In genomic region chr14:24300326-24300980, GRCh38 we compare ENCODE assay signal across 9 cellular contexts.
DNase-seq lines count a peak whose midpoint lies in the region; ATAC-seq and TF ChIP-seq lines count a peak whose summit lies in the region.
"Had no signal": no experiment of that assay in that cellular context is flagged by ENCODE, and none has a peak within 500 bp of the region (broad histone marks: within the 10 kb centered on the region; RNA-seq: fewer than 3 reads in every experiment).

No MANE protein-coding gene starts in this region.

- no peak for ATAC-seq in effector memory CD8-positive, alpha-beta T cell (replicated peaks)
- ATAC-seq in GM18519 (IDR thresholded peaks at IDR 0.05; ENCODE audit: low FRiP score, unreplicated experiment) = no peak

- no peak for DNase-seq in MM.1S
- DNase-seq in effector memory CD8-positive, alpha-beta T cell = no peak
- DNase-seq in DMS79 treated with DMSO at 0.1 percent for 48 hours (lab: John Stamatoyannopoulos, UW) = no peak
- DNase-seq in GDM1 (lab: John Stamatoyannopoulos, UW) = no peak
- DNase-seq in COR-L47 (lab: John Stamatoyannopoulos, UW) = no peak
- DNase-seq: SIG-M5 had no signal

- H3F3A ChIP-seq in MM.1S (ENCODE audit: insufficient read depth, low read length) = no peaks in the 10 kb centered on the region

- H3K79me2 ChIP-seq in MM.1S (ENCODE audit: low read length) = peaks cover 22% of the 10 kb centered on the region

- peak overlapping the region; percentile 99 for H3K4me2 ChIP-seq in BLaER1
- H3K4me2 ChIP-seq in MM.1S (ENCODE audit: low read depth, low read length) = peak overlapping the region; percentile 74

- H3K4me1 ChIP-seq in BLaER1 = peaks cover 53% of the 10 kb centered on the region
- H3K4me1 ChIP-seq in MM.1S (ENCODE audit: low read length) = 0 out of 2 replicates have a peak, but pooled peaks cover 5% of the 10 kb centered on the region

- no peak overlapping the region for H2AFZ ChIP-seq in MM.1S (ENCODE audit: low read length)

- no peaks in the 10 kb centered on the region for H3K9me2 ChIP-seq in MM.1S (replicated peaks; ENCODE audit: insufficient read depth, low read length)

- H3K4me3 ChIP-seq in BLaER1 (peak overlapping the region; percentile 87), MM.1S (ENCODE audit: low read length) (peak overlapping the region; percentile 82)

- no peaks in the 10 kb centered on the region for H3K9me3 Mint-ChIP-seq in effector memory CD8-positive, alpha-beta T cell
- no peaks in the 10 kb centered on the region for H3K9me3 Mint-ChIP-seq in nephron

- peak overlapping the region; percentile 89 to 91 for H3K4me3 Mint-ChIP-seq in effector memory CD8-positive, alpha-beta T cell
- H3K4me3 Mint-ChIP-seq in nephron = peak overlapping the region; percentile 95 to 98 (median 95)

- H3K27ac ChIP-seq in BLaER1 (peak overlapping the region; percentile 76), MM.1S (ENCODE audit: low read length) (0 out of 2 replicates have a peak overlapping the region, but pooled peaks have one; percentile 34)

- H4K20me1 ChIP-seq in BLaER1 = peaks cover 25% of the 10 kb centered on the region
- no peaks in the 10 kb centered on the region for H4K20me1 ChIP-seq in MM.1S (ENCODE audit: insufficient read depth, low read length)

- H3K27me3 ChIP-seq in BLaER1 (no peaks in the 10 kb centered on the region), MM.1S (replicated peaks; ENCODE audit: insufficient read depth, low read length) (no peaks in the 10 kb centered on the region)

- H3K9ac ChIP-seq in BLaER1 = peak overlapping the region; percentile 88
- H3K9ac ChIP-seq in MM.1S (ENCODE audit: low read length) = peak overlapping the region; percentile 75

- H3K36me3 ChIP-seq in BLaER1 = peaks cover 56% of the 10 kb centered on the region
- no peaks in the 10 kb centered on the region for H3K36me3 ChIP-seq in MM.1S (replicated peaks; ENCODE audit: insufficient read depth, low read length)

- H3K9me3 ChIP-seq in BLaER1 (no peaks in the 10 kb centered on the region), MM.1S (replicated peaks; ENCODE audit: insufficient read depth, low read length) (no peaks in the 10 kb centered on the region)

- H3K4me1 Mint-ChIP-seq in effector memory CD8-positive, alpha-beta T cell (ENCODE audit: low read depth in 2 of 2) = peaks cover 33 to 51% of the 10 kb centered on the region in 2 donors
- H3K4me1 Mint-ChIP-seq in nephron = peaks cover 24% of the 10 kb centered on the region

- no peaks in the 10 kb centered on the region for H3K27me3 Mint-ChIP-seq in effector memory CD8-positive, alpha-beta T cell
- no peaks in the 10 kb centered on the region for H3K27me3 Mint-ChIP-seq in nephron (ENCODE audit: low read depth)

- peaks cover 54% of the 10 kb centered on the region for H3K36me3 Mint-ChIP-seq in effector memory CD8-positive, alpha-beta T cell (ENCODE audit: insufficient read depth)
- peaks cover 41% of the 10 kb centered on the region for H3K36me3 Mint-ChIP-seq in nephron (ENCODE audit: low read depth)

- H3K27ac Mint-ChIP-seq in effector memory CD8-positive, alpha-beta T cell = peak overlapping the region; percentile 91 to 96
- H3K27ac Mint-ChIP-seq in nephron = peak overlapping the region in 2 of 3 experiments; percentile 45 to 86

- TF ChIP-seq CTCF in MM.1S (IDR thresholded peaks at IDR 0.05; ENCODE audit: low read length) (no peak), nephron (IDR thresholded peaks at IDR 0.05; ENCODE audit: unreplicated experiment in 3 of 3) (no peak)
